7 cellular contexts compared by ENCODE assay signal in genomic region chr14:45939572-45939971, GRCh38.
"Had no signal": no experiment of that assay in that cellular context is flagged by ENCODE, and none has a peak within 500 bp of the region (broad histone marks: within the 10 kb centered on the region; RNA-seq: fewer than 3 reads in every experiment).

No MANE protein-coding gene starts in this region.

- H3K27ac ChIP-seq: HL-60, KMS-11 had no signal

- H3K4me2 ChIP-seq: KMS-11 had no signal

- H3K9ac ChIP-seq: KMS-11 had no signal

- ATAC-seq: HepG2, K562 had no signal

- DNase-seq: IMR-90, KBM-7, KG1 had no signal

- H3K4me3 ChIP-seq: K562 had no signal
